31 cellular contexts compared by ENCODE assay signal in genomic region chr11:130467116-130467990, GRCh38. TPM values are rescaled to one million over a fixed set of nuclear protein-coding genes. Genes with fewer than 3 reads are reported as not detected.
"Had no signal": no experiment of that assay in that cellular context is flagged by ENCODE, and none has a peak within 500 bp of the region (broad histone marks: within the 10 kb centered on the region; RNA-seq: fewer than 3 reads in every experiment).

No MANE protein-coding gene starts in this region.

- H3K9ac ChIP-seq: KMS-11 had no signal

- H3K4me3 Mint-ChIP-seq: activated CD4-positive, alpha-beta memory T cell treated with anti-CD3 and anti-CD28 coated beads, Interleukin-2, amount 10 ng/mL, durations not matched to agents 7 days and 5 days; activated CD4-positive, alpha-beta T cell treated with anti-CD3 and anti-CD28 coated beads for 36 hours; activated naive CD4-positive, alpha-beta T cell treated with anti-CD3 and anti-CD28 coated beads, Interleukin-2, amount 10 ng/mL, durations not matched to agents 7 days and 5 days; activated naive CD8-positive, alpha-beta T cell treated with anti-CD3 and anti-CD28 coated beads, Interleukin-2, amount 10 ng/mL, durations not matched to agents 7 days and 5 days; activated T-cell treated with anti-CD3 and anti-CD28 coated beads, Interleukin-2, amount 50 U/mL, for 72 hours; T-cell had no signal

- H3K4me3 ChIP-seq: adrenal gland, breast epithelium, MG63, SK-N-MC had no signal

- H3K9me3 Mint-ChIP-seq: activated CD4-positive, alpha-beta memory T cell treated with anti-CD3 and anti-CD28 coated beads, Interleukin-2, amount 10 ng/mL, durations not matched to agents 7 days and 5 days; activated naive CD4-positive, alpha-beta T cell treated with anti-CD3 and anti-CD28 coated beads, Interleukin-2, amount 10 ng/mL, durations not matched to agents 7 days and 5 days; activated naive CD8-positive, alpha-beta T cell treated with anti-CD3 and anti-CD28 coated beads, Interleukin-2, amount 10 ng/mL, durations not matched to agents 7 days and 5 days; activated T-cell treated with anti-CD3 and anti-CD28 coated beads, Interleukin-2, amount 50 U/mL, for 72 hours; activated T-helper 2 cell treated with anti-CD3 and anti-CD28 coated beads, Interferon-gamma antibody, Interleukin-2, Interleukin-4, amounts not matched to agents 10 μg/mL and 5 μg/mL and 100 μg/mL, durations not matched to agents 14 hours and 24 hours and 36 hours; T-cell had no signal

- H3K27me3 Mint-ChIP-seq: activated CD4-positive, alpha-beta memory T cell treated with anti-CD3 and anti-CD28 coated beads, Interleukin-2, amount 10 ng/mL, durations not matched to agents 7 days and 5 days; activated CD4-positive, alpha-beta T cell treated with anti-CD3 and anti-CD28 coated beads for 36 hours had no signal

- ATAC-seq: activated CD4-positive, alpha-beta T cell treated with anti-CD3 and anti-CD28 coated beads for 36 hours; activated T-cell treated with anti-CD3 and anti-CD28 coated beads, Interleukin-2, amount 50 U/mL, for 72 hours; PC-3; T-cell had no signal

- DNase-seq: activated CD4-positive, alpha-beta memory T cell treated with anti-CD3 and anti-CD28 coated beads, Interleukin-2, amount 10 ng/mL, durations not matched to agents 7 days and 5 days; activated CD4-positive, alpha-beta T cell treated with anti-CD3 and anti-CD28 coated beads for 36 hours; activated CD4-positive, alpha-beta T cell treated with anti-CD3 and anti-CD28 coated beads, Interleukin-2, amount 50 U/mL, for 1 hour; activated CD8-positive, alpha-beta memory T cell treated with anti-CD3 and anti-CD28 coated beads, Interleukin-2, amount 50 U/mL, for 4 hours; activated gamma-delta T cell treated with Interleukin-2 at 50 U/mL for 16 hours; activated naive CD4-positive, alpha-beta T cell treated with anti-CD3 and anti-CD28 coated beads, Interleukin-2, amount 10 ng/mL, durations not matched to agents 7 days and 5 days; activated naive CD8-positive, alpha-beta T cell treated with anti-CD3 and anti-CD28 coated beads, Interleukin-2, amount 10 ng/mL, durations not matched to agents 7 days and 5 days; activated T-cell treated with anti-CD3 and anti-CD28 coated beads, Interleukin-2, amount 50 U/mL, for 72 hours; adrenal gland; aorta; caudate nucleus; MG63; NCI-H1092 treated with DMSO at 0.1 percent for 48 hours; NCI-H1417 treated with DMSO at 0.1 percent for 48 hours; NCI-H1694; NCI-H2029 treated with DMSO at 0.1 percent for 48 hours; NCI-H345; NCI-H510A; NCI-H526 treated with DMSO at 0.1 percent for 48 hours; NCI-H82; NK-92 treated with Interleukin-12 subunit alpha and Interleukin-12 subunit beta, amount 100 ng/mL, for 24 hours; PC-3; SHP77 treated with DMSO at 0.1 percent for 48 hours; T-cell; T-helper 2 cell; T1000; WERI-Rb-1 had no signal

- H3K27ac Mint-ChIP-seq: activated CD4-positive, alpha-beta memory T cell treated with anti-CD3 and anti-CD28 coated beads, Interleukin-2, amount 10 ng/mL, durations not matched to agents 7 days and 5 days; activated CD4-positive, alpha-beta T cell treated with anti-CD3 and anti-CD28 coated beads for 36 hours; activated naive CD4-positive, alpha-beta T cell treated with anti-CD3 and anti-CD28 coated beads, Interleukin-2, amount 10 ng/mL, durations not matched to agents 7 days and 5 days; activated naive CD8-positive, alpha-beta T cell treated with anti-CD3 and anti-CD28 coated beads, Interleukin-2, amount 10 ng/mL, durations not matched to agents 7 days and 5 days; activated T-cell treated with anti-CD3 and anti-CD28 coated beads, Interleukin-2, amount 50 U/mL, for 72 hours; activated T-helper 2 cell treated with anti-CD3 and anti-CD28 coated beads, Interferon-gamma antibody, Interleukin-2, Interleukin-4, amounts not matched to agents 10 μg/mL and 5 μg/mL and 100 μg/mL, durations not matched to agents 14 hours and 24 hours and 36 hours; T-cell had no signal

- H3K36me3 Mint-ChIP-seq: activated naive CD4-positive, alpha-beta T cell treated with anti-CD3 and anti-CD28 coated beads, Interleukin-2, amount 10 ng/mL, durations not matched to agents 7 days and 5 days; activated naive CD8-positive, alpha-beta T cell treated with anti-CD3 and anti-CD28 coated beads, Interleukin-2, amount 10 ng/mL, durations not matched to agents 7 days and 5 days; T-cell had no signal

- H3K27me3 ChIP-seq: adrenal gland, breast epithelium, MG63 had no signal

- H3K4me1 ChIP-seq: adrenal gland, breast epithelium had no signal

- H3K27ac ChIP-seq: KMS-11, SK-N-MC, WERI-Rb-1 had no signal

- H3K4me1 Mint-ChIP-seq: activated CD4-positive, alpha-beta memory T cell treated with anti-CD3 and anti-CD28 coated beads, Interleukin-2, amount 10 ng/mL, durations not matched to agents 7 days and 5 days; activated CD4-positive, alpha-beta T cell treated with anti-CD3 and anti-CD28 coated beads for 36 hours; activated naive CD4-positive, alpha-beta T cell treated with anti-CD3 and anti-CD28 coated beads, Interleukin-2, amount 10 ng/mL, durations not matched to agents 7 days and 5 days; activated naive CD8-positive, alpha-beta T cell treated with anti-CD3 and anti-CD28 coated beads, Interleukin-2, amount 10 ng/mL, durations not matched to agents 7 days and 5 days; T-cell had no signal

- H3K36me3 ChIP-seq: breast epithelium, MG63, WERI-Rb-1 had no signal

- H3K4me2 ChIP-seq: KMS-11 had no signal

- H3K9me3 ChIP-seq: adrenal gland, breast epithelium, MG63 had no signal

RNA-seq across cellular contexts. Expression of gene ADAMTS15, which starts 18.9 kb away (rescaled TPM):
- total RNA-seq: activated CD4-positive, alpha-beta memory T cell treated with anti-CD3 and anti-CD28 coated beads, Interleukin-2, amount 10 ng/mL, durations not matched to agents 7 days and 5 days; activated CD4-positive, alpha-beta T cell treated with anti-CD3 and anti-CD28 coated beads for 36 hours; activated T-helper 2 cell treated with anti-CD3 and anti-CD28 coated beads, Interferon-gamma antibody, Interleukin-2, Interleukin-4, amounts not matched to agents 10 μg/mL and 5 μg/mL and 100 μg/mL, durations not matched to agents 14 hours and 24 hours and 36 hours had no signal

RNA-seq across cellular contexts. Expression of gene ADAMTS8, which starts 38.9 kb away (rescaled TPM):
- total RNA-seq: activated CD4-positive, alpha-beta memory T cell treated with anti-CD3 and anti-CD28 coated beads, Interleukin-2, amount 10 ng/mL, durations not matched to agents 7 days and 5 days; activated CD4-positive, alpha-beta T cell treated with anti-CD3 and anti-CD28 coated beads for 36 hours; activated naive CD8-positive, alpha-beta T cell treated with anti-CD3 and anti-CD28 coated beads, Interleukin-2, amount 10 ng/mL, durations not matched to agents 7 days and 5 days; activated T-cell treated with anti-CD3 and anti-CD28 coated beads, Interleukin-2, amount 50 U/mL, for 72 hours; activated T-helper 2 cell treated with anti-CD3 and anti-CD28 coated beads, Interferon-gamma antibody, Interleukin-2, Interleukin-4, amounts not matched to agents 10 μg/mL and 5 μg/mL and 100 μg/mL, durations not matched to agents 14 hours and 24 hours and 36 hours; PC-3 had no signal
